Comparison of ENCODE assay signal across 7 cellular contexts in the genomic region with DNA sequence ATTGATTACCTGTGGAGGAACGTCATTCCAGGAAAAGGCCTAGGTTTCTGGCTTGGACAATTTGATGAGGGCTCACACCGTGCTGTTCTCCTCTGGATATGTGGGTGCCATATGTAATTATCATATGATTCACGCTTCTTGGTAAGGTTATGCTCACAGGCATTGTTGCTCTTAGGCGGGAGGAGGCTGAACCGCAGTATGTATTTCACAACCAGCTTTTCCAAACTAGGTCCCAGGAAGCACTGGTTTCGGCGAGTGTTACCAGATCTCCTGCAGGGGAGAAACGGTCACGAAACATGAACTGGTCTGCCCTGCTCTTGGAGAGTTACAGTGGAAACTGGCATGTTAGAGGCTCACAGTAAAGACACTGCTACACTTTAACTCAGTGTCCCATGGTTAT. TPM values are rescaled to one million over a fixed set of nuclear protein-coding genes. Genes with fewer than 3 reads are reported as not detected.
A peak's percentile ranks its signal among the peaks of the same experiment; 100 is the strongest.
DNase-seq lines count a peak whose midpoint lies in the region; ATAC-seq and TF ChIP-seq lines count a peak whose summit lies in the region.

No MANE protein-coding gene starts in this region.

- CTCF ChIA-PET in activated CD8-positive, alpha-beta T cell treated with anti-CD3 and anti-CD28 coated beads, Interleukin-2, amount 10 ng/mL, durations not matched to agents 7 days and 5 days (lab: Charles Lee), result interaction anchor here (0.6 to 5.7 kb wide), 43 partner anchors 8 to 362 kb away, joined by 3 to 42 read pairs (median 4); a partner anchor contains a TSS

- H3K27ac Mint-ChIP-seq in HFFc6, result peak overlapping the region; percentile 58
- peak overlapping the region; percentile 78 for H3K27ac Mint-ChIP-seq in activated CD8-positive, alpha-beta T cell treated with anti-CD3 and anti-CD28 coated beads, Interleukin-2, amount 10 ng/mL, durations not matched to agents 7 days and 5 days
- H3K27ac Mint-ChIP-seq in stimulated activated effector memory CD8-positive, alpha-beta T cell treated with anti-CD3 and anti-CD28 coated beads, Interleukin-12 subunit alpha, Interleukin-12 subunit beta, amount 100 ng/mL, for 72 hours, result peak overlapping the region; percentile 88

- H3K9me3 Mint-ChIP-seq in HFFc6, result no peaks in the 10 kb centered on the region; the same call in 1 of the 2 replicates
- H3K9me3 Mint-ChIP-seq in activated CD8-positive, alpha-beta T cell treated with anti-CD3 and anti-CD28 coated beads, Interleukin-2, amount 10 ng/mL, durations not matched to agents 7 days and 5 days (ENCODE audit: insufficient read depth), result no peaks in the 10 kb centered on the region
- H3K9me3 Mint-ChIP-seq in stimulated activated effector memory CD8-positive, alpha-beta T cell treated with anti-CD3 and anti-CD28 coated beads, Interleukin-12 subunit alpha, Interleukin-12 subunit beta, amount 100 ng/mL, for 72 hours, result no peaks in the 10 kb centered on the region

- H3K4me1 ChIP-seq in hepatocyte (ENCODE audit: insufficient read depth), result no peaks in the 10 kb centered on the region

- no peak for TF ChIP-seq CTCF in HFFc6 (IDR thresholded peaks at IDR 0.05)
- TF ChIP-seq CTCF in hepatocyte (IDR thresholded peaks at IDR 0.05; ENCODE audit: poor library complexity), result no peak

- H3K36me3 Mint-ChIP-seq in HFFc6 (ENCODE audit: low read depth), result no peaks in the 10 kb centered on the region
- peaks cover 3% of the 10 kb centered on the region for H3K36me3 Mint-ChIP-seq in activated CD8-positive, alpha-beta T cell treated with anti-CD3 and anti-CD28 coated beads, Interleukin-2, amount 10 ng/mL, durations not matched to agents 7 days and 5 days (ENCODE audit: low read depth)
- peaks cover 19% of the 10 kb centered on the region for H3K36me3 Mint-ChIP-seq in stimulated activated effector memory CD8-positive, alpha-beta T cell treated with anti-CD3 and anti-CD28 coated beads, Interleukin-12 subunit alpha, Interleukin-12 subunit beta, amount 100 ng/mL, for 72 hours

- no peaks in the 10 kb centered on the region for H3K27me3 ChIP-seq in hepatocyte

- no peak for ATAC-seq in activated CD8-positive, alpha-beta T cell treated with anti-CD3 and anti-CD28 coated beads, Interleukin-2, amount 10 ng/mL, durations not matched to agents 7 days and 5 days
- ATAC-seq in stimulated activated effector memory CD8-positive, alpha-beta T cell treated with anti-CD3 and anti-CD28 coated beads, Interleukin-12 subunit alpha, Interleukin-12 subunit beta, amount 100 ng/mL, for 72 hours, result no peak

- POLR2A ChIA-PET in activated CD8-positive, alpha-beta T cell treated with anti-CD3 and anti-CD28 coated beads, Interleukin-2, amount 10 ng/mL, durations not matched to agents 7 days and 5 days (lab: Charles Lee), result interaction anchor here (0.6 to 0.7 kb wide), 3 partner anchors 103 to 1058 kb away, joined by 3 to 6 read pairs (median 4); no protein-coding TSS in a partner anchor

- H2AFZ ChIP-seq in hepatocyte, result peak overlapping the region; percentile 30

- no peaks in the 10 kb centered on the region for H3K9me3 ChIP-seq in hepatocyte (ENCODE audit: low read depth)

- no peaks in the 10 kb centered on the region for H3K79me2 ChIP-seq in hepatocyte

- peak overlapping the region; percentile 76 for H3K27ac ChIP-seq in hepatocyte

- H3K4me3 ChIP-seq in hepatocyte, result no peak overlapping the region

- peak overlapping the region; percentile 73 for H3K4me3 Mint-ChIP-seq in HFFc6
- peak overlapping the region; percentile 71 for H3K4me3 Mint-ChIP-seq in activated CD8-positive, alpha-beta T cell treated with anti-CD3 and anti-CD28 coated beads, Interleukin-2, amount 10 ng/mL, durations not matched to agents 7 days and 5 days
- peak overlapping the region; percentile 66 for H3K4me3 Mint-ChIP-seq in stimulated activated effector memory CD8-positive, alpha-beta T cell treated with anti-CD3 and anti-CD28 coated beads, Interleukin-12 subunit alpha, Interleukin-12 subunit beta, amount 100 ng/mL, for 72 hours

- peaks cover 38% of the 10 kb centered on the region for H3K4me1 Mint-ChIP-seq in HFFc6 (ENCODE audit: low read depth)
- peaks cover 17% of the 10 kb centered on the region for H3K4me1 Mint-ChIP-seq in activated CD8-positive, alpha-beta T cell treated with anti-CD3 and anti-CD28 coated beads, Interleukin-2, amount 10 ng/mL, durations not matched to agents 7 days and 5 days (ENCODE audit: low read depth)
- H3K4me1 Mint-ChIP-seq in stimulated activated effector memory CD8-positive, alpha-beta T cell treated with anti-CD3 and anti-CD28 coated beads, Interleukin-12 subunit alpha, Interleukin-12 subunit beta, amount 100 ng/mL, for 72 hours, result peaks cover 43% of the 10 kb centered on the region

- no peaks in the 10 kb centered on the region; the same call in none of the 2 replicates for H3K27me3 Mint-ChIP-seq in HFFc6 (ENCODE audit: insufficient read depth)
- peaks cover 2% of the 10 kb centered on the region for H3K27me3 Mint-ChIP-seq in activated CD8-positive, alpha-beta T cell treated with anti-CD3 and anti-CD28 coated beads, Interleukin-2, amount 10 ng/mL, durations not matched to agents 7 days and 5 days (ENCODE audit: low read depth)

- peak overlapping the region; percentile 74 for H3K4me2 ChIP-seq in hepatocyte

- H3K9me2 ChIP-seq in hepatocyte (replicated peaks; ENCODE audit: insufficient read depth), result no peaks in the 10 kb centered on the region

- H4K20me1 ChIP-seq in hepatocyte (ENCODE audit: insufficient read depth, poor library complexity, severe bottlenecking), result no peaks in the 10 kb centered on the region

- WGBS in hepatocyte (ENCODE audit: low lambda C conversion rate, missing lambda C conversion rate), result 88% methylated on average over 9 of the region's 9 CpGs

- DNase-seq in HFFc6 (no peak), hepatocyte (ENCODE audit: low spot score) (no peak), GM19240 (ENCODE audit: insufficient read length, low spot score) (no peak), LoVo (ENCODE audit: low spot score) (no peak), mucosa of gallbladder (ENCODE audit: low spot score) (no peak)
- no peak for DNase-seq in activated CD8-positive, alpha-beta T cell treated with anti-CD3 and anti-CD28 coated beads, Interleukin-2, amount 10 ng/mL, durations not matched to agents 7 days and 5 days
- DNase-seq in stimulated activated effector memory CD8-positive, alpha-beta T cell treated with anti-CD3 and anti-CD28 coated beads, Interleukin-12 subunit alpha, Interleukin-12 subunit beta, amount 100 ng/mL, for 72 hours (ENCODE audit: low spot score in 2 of 2), result no peak

- H3K36me3 ChIP-seq in hepatocyte (replicated peaks; ENCODE audit: insufficient read depth, low read depth), result no peaks in the 10 kb centered on the region

RNA-seq across cellular contexts. Expression of a gene that starts 0.8 kb away (rescaled TPM):
- 10 to 100 TPM in 3 of 6 experiments, 1 to 10 TPM in 3; 8.0 to 11.7 (median 10.2) TPM for total RNA-seq in HFFc6 (2021; fragmentation: NEBNext Ultra II Directional; extraction: Animal tissue kit (Norgen Biotek cat#: 25700))
- 1 to 10 TPM; 7.6 to 8.6 TPM for total RNA-seq in activated CD8-positive, alpha-beta T cell treated with anti-CD3 and anti-CD28 coated beads, Interleukin-2, amount 10 ng/mL, durations not matched to agents 7 days and 5 days
- total RNA-seq in hepatocyte (0.84 and 1.6 TPM in 2 replicates), mucosa of gallbladder (24.8 TPM)
- 1.1 and 1.6 TPM in 2 replicates for polyA plus RNA-seq in hepatocyte
